ENCODE assay signal across 10 cellular contexts in genomic region chr3:178518660-178519396, GRCh38. TPM values are rescaled to one million over a fixed set of nuclear protein-coding genes. Genes with fewer than 3 reads are reported as not detected.
DNase-seq lines count a peak whose midpoint lies in the region; ATAC-seq, FAIRE-seq and TF ChIP-seq lines count a peak whose summit lies in the region.
"Had no signal": no experiment of that assay in that cellular context is flagged by ENCODE, and none has a peak within 500 bp of the region (broad histone marks: within the 10 kb centered on the region; RNA-seq: fewer than 3 reads in every experiment).

No MANE protein-coding gene starts in this region.

- peak; percentile 79 for ATAC-seq in GM18505 (IDR thresholded peaks at IDR 0.05; ENCODE audit: unreplicated experiment)
- peak; percentile 82 for ATAC-seq in GM21447 (IDR thresholded peaks at IDR 0.05; ENCODE audit: unreplicated experiment)
- ATAC-seq in HG03175 (IDR thresholded peaks at IDR 0.05; ENCODE audit: unreplicated experiment) = peak; percentile 81
- ATAC-seq in stimulated activated naive B cell treated with anti-CD40 and anti-IgM and Interleukin-4, amounts not matched to agents 10 μg/mL and 1 μg/mL and 100 μg/mL, for 72 hours (replicated peaks) = no peak

- H3K27ac Mint-ChIP-seq in glutamatergic neuron (ENCODE audit: unreplicated experiment) = no peak overlapping the region
- no peak overlapping the region for H3K27ac Mint-ChIP-seq in activated naive CD4-positive, alpha-beta T cell treated with anti-CD3 and anti-CD28 coated beads for 36 hours
- H3K27ac Mint-ChIP-seq in stimulated activated naive B cell treated with anti-CD40 and anti-IgM and Interleukin-4, amounts not matched to agents 10 μg/mL and 1 μg/mL and 100 μg/mL, for 72 hours = no peak overlapping the region

- no peaks in the 10 kb centered on the region for H3K27me3 Mint-ChIP-seq in glutamatergic neuron (ENCODE audit: unreplicated experiment)
- peaks cover 4% of the 10 kb centered on the region for H3K27me3 Mint-ChIP-seq in activated naive CD4-positive, alpha-beta T cell treated with anti-CD3 and anti-CD28 coated beads for 36 hours (ENCODE audit: low read depth)
- H3K27me3 Mint-ChIP-seq in stimulated activated naive B cell treated with anti-CD40 and anti-IgM and Interleukin-4, amounts not matched to agents 10 μg/mL and 1 μg/mL and 100 μg/mL, for 72 hours = no peaks in the 10 kb centered on the region

- H3K9me3 Mint-ChIP-seq in glutamatergic neuron (ENCODE audit: unreplicated experiment) = peaks cover under 1% of the 10 kb centered on the region
- H3K9me3 Mint-ChIP-seq in activated naive CD4-positive, alpha-beta T cell treated with anti-CD3 and anti-CD28 coated beads for 36 hours = no peaks in the 10 kb centered on the region
- H3K9me3 Mint-ChIP-seq in stimulated activated naive B cell treated with anti-CD40 and anti-IgM and Interleukin-4, amounts not matched to agents 10 μg/mL and 1 μg/mL and 100 μg/mL, for 72 hours = no peaks in the 10 kb centered on the region

- no peak overlapping the region for H3K4me3 ChIP-seq in bronchial epithelial cell (ENCODE audit: low read depth, low read length)

- no peaks in the 10 kb centered on the region for H3K36me3 ChIP-seq in bronchial epithelial cell (ENCODE audit: control insufficient read depth, insufficient read depth, low read length)

- intact Hi-C loops in activated naive CD4-positive, alpha-beta T cell treated with anti-CD3 and anti-CD28 coated beads for 36 hours (cut with micrococcal nuclease) = no loop called here

- H3K36me3 Mint-ChIP-seq in glutamatergic neuron (ENCODE audit: unreplicated experiment) = no peaks in the 10 kb centered on the region
- no peaks in the 10 kb centered on the region for H3K36me3 Mint-ChIP-seq in activated naive CD4-positive, alpha-beta T cell treated with anti-CD3 and anti-CD28 coated beads for 36 hours (ENCODE audit: low read depth)
- H3K36me3 Mint-ChIP-seq in stimulated activated naive B cell treated with anti-CD40 and anti-IgM and Interleukin-4, amounts not matched to agents 10 μg/mL and 1 μg/mL and 100 μg/mL, for 72 hours = no peaks in the 10 kb centered on the region

- no peak for TF ChIP-seq CTCF in bronchial epithelial cell (IDR thresholded peaks at IDR 0.05; ENCODE audit: insufficient read depth, low read length, severe bottlenecking)
- TF ChIP-seq CTCF in glutamatergic neuron (IDR thresholded peaks at IDR 0.05; ENCODE audit: partially characterized antibody, unreplicated experiment) = no peak

- CTCF ChIA-PET in activated naive CD4-positive, alpha-beta T cell treated with anti-CD3 and anti-CD28 coated beads for 36 hours (lab: Charles Lee) = no interaction called here

- no peak for FAIRE-seq in bronchial epithelial cell (lab: Jason Lieb, UNC)

- TF ChIP-seq POLR2A in GM18505 (IDR thresholded peaks at IDR 0.05; ENCODE audit: borderline replicate concordance, extremely low read depth, insufficient read depth, insufficient read length) = peak; percentile 47

- DNase-seq in bronchial epithelial cell (ENCODE audit: low read depth) (peak; percentile 12), glutamatergic neuron (no peak)
- DNase-seq in stimulated activated CD4-positive, alpha-beta T cell treated with anti-CD3 and anti-CD28 coated beads, Interleukin-15, amount 100 ng/mL, for 24 hours = no peak
- no peak for DNase-seq in activated naive CD4-positive, alpha-beta T cell treated with anti-CD3 and anti-CD28 coated beads for 36 hours
- DNase-seq in stimulated activated naive B cell treated with anti-CD40 and anti-IgM and Interleukin-4, amounts not matched to agents 10 μg/mL and 1 μg/mL and 100 μg/mL, for 72 hours = no peak
- DNase-seq: activated CD4-positive, CD25-positive, alpha-beta regulatory T cell; trophoblast cell had no signal

- peaks cover 4% of the 10 kb centered on the region for H3K4me1 Mint-ChIP-seq in glutamatergic neuron (ENCODE audit: low read depth, unreplicated experiment)
- H3K4me1 Mint-ChIP-seq in activated naive CD4-positive, alpha-beta T cell treated with anti-CD3 and anti-CD28 coated beads for 36 hours (ENCODE audit: low read depth) = no peaks in the 10 kb centered on the region
- H3K4me1 Mint-ChIP-seq in stimulated activated naive B cell treated with anti-CD40 and anti-IgM and Interleukin-4, amounts not matched to agents 10 μg/mL and 1 μg/mL and 100 μg/mL, for 72 hours = no peaks in the 10 kb centered on the region

- no peaks in the 10 kb centered on the region for H3K27me3 ChIP-seq in bronchial epithelial cell (ENCODE audit: control insufficient read depth, insufficient read depth, low read length)

- no peak overlapping the region for H3K4me3 Mint-ChIP-seq in glutamatergic neuron (ENCODE audit: unreplicated experiment)
- H3K4me3 Mint-ChIP-seq in activated naive CD4-positive, alpha-beta T cell treated with anti-CD3 and anti-CD28 coated beads for 36 hours = no peak overlapping the region
- H3K4me3 Mint-ChIP-seq in stimulated activated naive B cell treated with anti-CD40 and anti-IgM and Interleukin-4, amounts not matched to agents 10 μg/mL and 1 μg/mL and 100 μg/mL, for 72 hours = no peak overlapping the region

RNA-seq across cellular contexts. Expression of gene KCNMB2, which starts 17.4 kb away (rescaled TPM):
- total RNA-seq in bronchial epithelial cell (not detected in 2 replicates), glutamatergic neuron (ENCODE audit: unreplicated experiment) (0.47 TPM)
- total RNA-seq in activated naive CD4-positive, alpha-beta T cell treated with anti-CD3 and anti-CD28 coated beads for 36 hours = not detected

Comparison
In these comparisons a context has a peak if more than half of its experiments do, and no peak if none do; other contexts are left out.
1. ATAC-seq: peak in GM18505 (single experiment), GM21447 (single experiment) and HG03175 (single experiment); none in stimulated activated naive B cell treated with anti-CD40 and anti-IgM and Interleukin-4, amounts not matched to agents 10 μg/mL and 1 μg/mL and 100 μg/mL, for 72 hours (0 of 2).